In the genomic region with DNA sequence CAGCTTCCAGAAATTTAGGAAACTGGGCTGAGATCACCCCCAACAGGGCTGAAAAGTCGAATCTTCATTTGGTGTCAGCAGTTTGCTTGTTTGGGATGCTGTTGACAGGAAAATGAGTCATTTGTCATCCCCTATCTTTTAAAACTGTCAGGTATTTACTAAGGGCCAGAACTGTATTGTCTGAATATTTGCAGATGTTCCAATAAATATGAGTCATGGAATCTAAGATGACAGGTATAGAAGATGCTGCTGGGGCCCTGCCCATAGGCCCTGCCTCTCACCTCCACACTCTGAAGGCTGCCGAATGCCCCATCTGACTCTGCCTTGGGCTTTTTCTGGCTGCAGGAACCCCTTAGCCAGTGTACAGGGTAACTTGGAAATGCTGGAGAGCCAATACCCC, we compare ENCODE assay signal across 22 cellular contexts. TPM values are rescaled to one million over a fixed set of nuclear protein-coding genes. Genes with fewer than 3 reads are reported as not detected.
A peak's percentile ranks its signal among the peaks of the same experiment; 100 is the strongest.
DNase-seq lines count a peak whose midpoint lies in the region; ATAC-seq and TF ChIP-seq lines count a peak whose summit lies in the region.
"Had no signal": no experiment of that assay in that cellular context is flagged by ENCODE, and none has a peak within 500 bp of the region (broad histone marks: within the 10 kb centered on the region; RNA-seq: fewer than 3 reads in every experiment).

No MANE protein-coding gene starts in this region.

- no peak overlapping the region for H3K4me2 ChIP-seq in SK-N-SH
- no peak overlapping the region for H3K4me2 ChIP-seq in osteoblast (ENCODE audit: insufficient read depth, low read length)

- H3F3A ChIP-seq in SK-N-SH (replicated peaks; ENCODE audit: insufficient read depth) = no peaks in the 10 kb centered on the region

- H3K27me3 ChIP-seq in SK-N-SH (ENCODE audit: insufficient read depth) (no peaks in the 10 kb centered on the region), osteoblast (ENCODE audit: insufficient read depth, low read length) (no peaks in the 10 kb centered on the region)
- H3K27me3 ChIP-seq: pancreas had no signal

- H3K9me2 ChIP-seq in SK-N-SH = no peaks in the 10 kb centered on the region

- H3K36me3 ChIP-seq in SK-N-SH (replicated peaks in 1 of 2; ENCODE audit: control insufficient read depth in 1 of 2, insufficient read depth in 2 of 2, low read length in 1 of 2) (no peaks in the 10 kb centered on the region), osteoblast (ENCODE audit: insufficient read depth, low read length) (no peaks in the 10 kb centered on the region)
- H3K36me3 ChIP-seq: pancreas had no signal

- CTCF ChIA-PET in SK-N-SH (lab: Yijun Ruan, JAX) = interaction anchor here (1.4 to 4.5 kb wide), 2 partner anchors 23 to 81 kb away, joined by 7 to 26 read pairs; no protein-coding TSS in a partner anchor

- WGBS in SK-N-SH (ENCODE audit: low lambda C conversion rate) = 60% methylated on average over 2 of the region's 2 CpGs

- H3K9me3 ChIP-seq in SK-N-SH (no peaks in the 10 kb centered on the region), osteoblast (ENCODE audit: low read depth, low read length) (no peaks in the 10 kb centered on the region)
- H3K9me3 ChIP-seq: pancreas had no signal

- POLR2A ChIA-PET in SK-N-SH (lab: Yijun Ruan, JAX) = no interaction called here

- no peak overlapping the region for H3K9ac ChIP-seq in SK-N-SH

- H3K4me3 ChIP-seq in SK-N-SH (ENCODE audit: low read depth in 2 of 2, low read length in 1 of 2) (no peak overlapping the region), epithelial cell of esophagus (ENCODE audit: low read length) (no peak overlapping the region), osteoblast (ENCODE audit: insufficient read depth, low read length) (no peak overlapping the region)
- H3K4me3 ChIP-seq: pancreas had no signal

- H3K27ac ChIP-seq in SK-N-SH (ENCODE audit: low read depth in 2 of 2, low read length in 1 of 2) = no peak overlapping the region
- H3K27ac ChIP-seq in osteoblast (ENCODE audit: low read depth, low read length) = no peak overlapping the region
- H3K27ac ChIP-seq: pancreas had no signal

- H2AFZ ChIP-seq in SK-N-SH (ENCODE audit: low read depth) = no peak overlapping the region
- no peak overlapping the region for H2AFZ ChIP-seq in osteoblast (ENCODE audit: low read length)

- H4K20me1 ChIP-seq in SK-N-SH (ENCODE audit: insufficient read depth) (no peaks in the 10 kb centered on the region), osteoblast (ENCODE audit: insufficient read depth, low read length) (no peaks in the 10 kb centered on the region)

- in situ Hi-C loops in GM13976 (cut with MboI; ENCODE audit: low sequenced_read_pairs, unreplicated experiment) = no loop called here

- ATAC-seq in SK-N-SH treated with all-trans-retinoic acid at 6 μM for 48 hours = no peak
- ATAC-seq: pancreas had no signal

- H3K79me2 ChIP-seq in SK-N-SH (ENCODE audit: insufficient read depth) = no peaks in the 10 kb centered on the region
- no peaks in the 10 kb centered on the region for H3K79me2 ChIP-seq in osteoblast (ENCODE audit: insufficient read depth, low read length)

- TF ChIP-seq CTCF in SK-N-SH (IDR thresholded peaks at IDR 0.05) (no peak), epithelial cell of esophagus (IDR thresholded peaks at IDR 0.05; ENCODE audit: insufficient read depth, low read depth, low read length, missing control alignments) (no peak), GM13976 (IDR thresholded peaks at IDR 0.05; ENCODE audit: borderline replicate concordance, control extremely low read depth, extremely low read depth, insufficient read depth, missing control alignments) (no peak), osteoblast (IDR thresholded peaks at IDR 0.05; ENCODE audit: extremely low read depth, low read depth, low read length) (no peak)

- TF ChIP-seq RAD21 in SK-N-SH (IDR thresholded peaks at IDR 0.05; ENCODE audit: low read length) = no peak

- H3K4me1 ChIP-seq in SK-N-SH (ENCODE audit: control insufficient read depth in 1 of 2, insufficient read depth in 2 of 2, low read depth in 1 of 2, low read length in 1 of 2) (peaks cover 0 to 14% of the 10 kb centered on the region in 2 experiments; a peak in 1 of 4 replicates), osteoblast (ENCODE audit: insufficient read depth, low read length) (peaks cover 12% of the 10 kb centered on the region)
- H3K4me1 ChIP-seq: pancreas had no signal

- DNase-seq in SK-N-SH (no peak), epithelial cell of esophagus (ENCODE audit: low read depth) (peak; percentile 37), GM13976 (ENCODE audit: low spot score) (no peak), GOT3 (lab: John Stamatoyannopoulos, UW) (no peak), osteoblast (ENCODE audit: insufficient read length, low spot score, missing footprints) (no peak)
- DNase-seq in stimulated activated naive CD4-positive, alpha-beta T cell treated with Interleukin-2 at 50 U/mL for 16 hours (lab: John Stamatoyannopoulos, UW) = peak; percentile 37
- no peak for DNase-seq in stimulated activated naive CD4-positive, alpha-beta T cell (lab: John Stamatoyannopoulos, UW)
- DNase-seq: C1 segment of cervical spinal cord; hippocampal formation; MM.1S; NCI-H187; NCI-H226; NK-92 treated with Interleukin-12 subunit alpha and Interleukin-12 subunit beta, amount 100 ng/mL, for 24 hours; pancreas; SW 1271 had no signal

- TF ChIP-seq EP300 in SK-N-SH (IDR thresholded peaks at IDR 0.05; ENCODE audit: borderline replicate concordance in 1 of 2, low read depth in 1 of 2, low read length in 1 of 2) = no peak

TF ChIP-seq in SK-N-SH, 30 proteins besides CTCF, POLR2A, EP300 and RAD21 (continues in another document):
- TF ChIP-seq GATA2 (CRISPR knock-in tag; IDR thresholded peaks at IDR 0.05) = no peak
- TF ChIP-seq SMC3 (IDR thresholded peaks at IDR 0.05; ENCODE audit: low read depth, low read length) = no peak
- peak; percentile 21; the same call in 1 of the 2 replicates for TF ChIP-seq JUND (IDR thresholded peaks at IDR 0.05)
- TF ChIP-seq MXI1 (IDR thresholded peaks at IDR 0.05; ENCODE audit: low read depth, low read length) = no peak
- no peak for TF ChIP-seq EZH2phosphoT487 (IDR thresholded peaks at IDR 0.05; ENCODE audit: borderline replicate concordance, low read depth)
- TF ChIP-seq NRF1 (IDR thresholded peaks at IDR 0.05; ENCODE audit: low read depth, low read length) = no peak
- TF ChIP-seq POLR2AphosphoS5 (IDR thresholded peaks at IDR 0.05; ENCODE audit: low read depth, low read length) = no peak
- TF ChIP-seq ELF1 (IDR thresholded peaks at IDR 0.05) = no peak
- no peak for TF ChIP-seq MEF2A (IDR thresholded peaks at IDR 0.05; ENCODE audit: borderline replicate concordance, low read depth)
- TF ChIP-seq USF2 (IDR thresholded peaks at IDR 0.05; ENCODE audit: borderline replicate concordance, low read depth, low read length) = no peak

TF ChIP-seq in SK-N-SH treated with all-trans-retinoic acid at 6 μM for 48 hours, 23 proteins besides CTCF, POLR2A, EP300 and RAD21:
- TF ChIP-seq ZFP30 (CRISPR knock-in tag; IDR thresholded peaks at IDR 0.05) = no peak
- TF ChIP-seq TOX (CRISPR knock-in tag; IDR thresholded peaks at IDR 0.05; ENCODE audit: borderline replicate concordance) = no peak
- no peak for TF ChIP-seq CREB5 (CRISPR knock-in tag; IDR thresholded peaks at IDR 0.05; ENCODE audit: low read depth)
- TF ChIP-seq, protein P1, sequence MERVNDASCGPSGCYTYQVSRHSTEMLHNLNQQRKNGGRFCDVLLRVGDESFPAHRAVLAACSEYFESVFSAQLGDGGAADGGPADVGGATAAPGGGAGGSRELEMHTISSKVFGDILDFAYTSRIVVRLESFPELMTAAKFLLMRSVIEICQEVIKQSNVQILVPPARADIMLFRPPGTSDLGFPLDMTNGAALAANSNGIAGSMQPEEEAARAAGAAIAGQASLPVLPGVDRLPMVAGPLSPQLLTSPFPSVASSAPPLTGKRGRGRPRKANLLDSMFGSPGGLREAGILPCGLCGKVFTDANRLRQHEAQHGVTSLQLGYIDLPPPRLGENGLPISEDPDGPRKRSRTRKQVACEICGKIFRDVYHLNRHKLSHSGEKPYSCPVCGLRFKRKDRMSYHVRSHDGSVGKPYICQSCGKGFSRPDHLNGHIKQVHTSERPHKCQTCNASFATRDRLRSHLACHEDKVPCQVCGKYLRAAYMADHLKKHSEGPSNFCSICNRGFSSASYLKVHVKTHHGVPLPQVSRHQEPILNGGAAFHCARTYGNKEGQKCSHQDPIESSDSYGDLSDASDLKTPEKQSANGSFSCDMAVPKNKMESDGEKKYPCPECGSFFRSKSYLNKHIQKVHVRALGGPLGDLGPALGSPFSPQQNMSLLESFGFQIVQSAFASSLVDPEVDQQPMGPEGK (CRISPR knock-in tag; IDR thresholded peaks at IDR 0.05; ENCODE audit: borderline replicate concordance) = no peak
- no peak for TF ChIP-seq CSDC2 (CRISPR knock-in tag; IDR thresholded peaks at IDR 0.05)

RNA-seq across cellular contexts. Expression of gene ETV7, which starts 3.9 kb away (rescaled TPM):
- polyA plus RNA-seq in SK-N-SH (2012; rRNA removed) = 0.31 and 0.39 TPM in 2 replicates
- 0.12 and 0.29 TPM in 2 replicates for polyA plus RNA-seq in SK-N-SH (2012; cell fraction: cytosol; rRNA removed)
- polyA plus RNA-seq in SK-N-SH (2012; cell fraction: nucleus; rRNA removed) = 0.42 and 0.58 TPM in 2 replicates
- 3.3 and 3.5 TPM in 2 replicates for total RNA-seq in osteoblast
- total RNA-seq: lung microvascular endothelial cell, temporal lobe had no signal

RNA-seq across cellular contexts. Expression of gene BNIP5, which starts 46.9 kb away (rescaled TPM):
- not detected in 2 replicates for polyA plus RNA-seq in SK-N-SH (2012; rRNA removed)
- not detected in 2 replicates for polyA plus RNA-seq in SK-N-SH (2012; cell fraction: cytosol; rRNA removed)
- not detected in 2 replicates for polyA plus RNA-seq in SK-N-SH (2012; cell fraction: nucleus; rRNA removed)
- not detected in 2 replicates for total RNA-seq in osteoblast
- total RNA-seq: activated naive CD4-positive, alpha-beta T cell treated with anti-CD3 and anti-CD28 coated beads, Interleukin-2, amount 50 U/mL, for 72 hours; fibroblast of villous mesenchyme; lung microvascular endothelial cell; RPMI7951 had no signal
- polyA plus RNA-seq: keratinocyte had no signal

RNA-seq across cellular contexts. Expression of gene PXT1, which starts 59.0 kb away (rescaled TPM):
- not detected in 2 replicates for polyA plus RNA-seq in SK-N-SH (2012; rRNA removed)
- 0.04 TPM in 1 of 2 replicates, not detected in the other for polyA plus RNA-seq in SK-N-SH (2012; cell fraction: cytosol; rRNA removed)
- polyA plus RNA-seq in SK-N-SH (2012; cell fraction: nucleus; rRNA removed) = 0.04 TPM in 1 of 2 replicates, not detected in the other
- total RNA-seq in osteoblast = under 0.01 TPM in 1 of 2 replicates, not detected in the other
- total RNA-seq: pancreas, temporal lobe had no signal
- polyA plus RNA-seq: pancreas had no signal

RNA-seq across cellular contexts. Expression of gene KCTD20, which starts 59.2 kb away (rescaled TPM):
- polyA plus RNA-seq in SK-N-SH (2012; rRNA removed) = 29.0 and 36.1 TPM in 2 replicates
- 42.9 and 44.4 TPM in 2 replicates for polyA plus RNA-seq in SK-N-SH (2012; cell fraction: cytosol; rRNA removed)
- polyA plus RNA-seq in SK-N-SH (2012; cell fraction: nucleus; rRNA removed) = 10.2 and 17.5 TPM in 2 replicates
- total RNA-seq in osteoblast = 182 and 210 TPM in 2 replicates

Comparison
In these comparisons a context has a peak if more than half of its experiments do, and no peak if none do; other contexts are left out.
1. DNase-seq: peak in stimulated activated naive CD4-positive, alpha-beta T cell treated with Interleukin-2 at 50 U/mL for 16 hours (single experiment) and epithelial cell of esophagus (single experiment); none in SK-N-SH (single experiment), stimulated activated naive CD4-positive, alpha-beta T cell (0 of 6), GM13976 (single experiment), GOT3 (single experiment) and osteoblast (single experiment).